ENCODE assay signal across 10 cellular contexts in the genomic region with DNA sequence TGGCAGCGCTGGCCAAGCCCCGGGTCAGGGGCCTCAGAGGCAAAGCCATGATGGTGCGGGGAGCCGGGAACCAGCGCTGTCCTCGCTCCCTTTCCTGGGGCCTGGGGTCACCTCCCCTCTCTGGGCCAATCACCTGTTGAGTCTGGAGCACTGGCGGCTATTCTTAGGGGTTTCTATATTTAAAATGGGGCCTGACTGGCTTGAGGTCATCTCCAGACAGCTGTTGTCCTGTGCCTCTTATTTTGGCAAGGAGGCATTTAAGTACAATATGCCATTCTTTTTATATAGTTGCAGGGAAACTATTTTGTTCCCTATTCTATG. TPM values are rescaled to one million over a fixed set of nuclear protein-coding genes. Genes with fewer than 3 reads are reported as not detected.
A peak's percentile ranks its signal among the peaks of the same experiment; 100 is the strongest.
DNase-seq lines count a peak whose midpoint lies in the region; ATAC-seq and TF ChIP-seq lines count a peak whose summit lies in the region.
"Had no signal": no experiment of that assay in that cellular context is flagged by ENCODE, and none has a peak within 500 bp of the region (broad histone marks: within the 10 kb centered on the region; RNA-seq: fewer than 3 reads in every experiment).

A gene (minus strand): TSS at position 84 of the 321 bp plus-strand sequence. CDS start 35 bp downstream, at position 49.

- peak within 1 kb of the TSS in 2 of 3 donors; percentile 31 to 49 for H3K27ac ChIP-seq in right lobe of liver

- H3K27me3 ChIP-seq in right lobe of liver: no peaks in the 10 kb centered on the region

- H3K4me3 ChIP-seq in choroid plexus epithelial cell (ENCODE audit: low read depth, low read length): peak within 1 kb of the TSS; percentile 29
- peak within 1 kb of the TSS; percentile 34 to 68 (median 50) for H3K4me3 ChIP-seq in right lobe of liver

- peak within 1 kb of the TSS in 2 of 3 donors; percentile 27 to 48 for H3K27ac Mint-ChIP-seq in IgD-negative memory B cell
- no peak within 1 kb of the TSS for H3K27ac Mint-ChIP-seq in stimulated activated effector memory CD8-positive, alpha-beta T cell treated with anti-CD3 and anti-CD28 coated beads, Interleukin-12 subunit alpha, Interleukin-12 subunit beta, amount 100 ng/mL, for 72 hours
- H3K27ac Mint-ChIP-seq: activated T-helper 2 cell treated with anti-CD3 and anti-CD28 coated beads, Interferon-gamma antibody, Interleukin-2, Interleukin-4, amounts not matched to agents 10 μg/mL and 5 μg/mL and 100 μg/mL, durations not matched to agents 14 hours and 24 hours and 36 hours had no signal

- DNase-seq in choroid plexus epithelial cell (ENCODE audit: low read depth) (no peak), right lobe of liver (no peak), CD1c-positive myeloid dendritic cell (ENCODE audit: extremely low spot score) (no peak)
- DNase-seq in stimulated activated effector memory CD8-positive, alpha-beta T cell treated with anti-CD3 and anti-CD28 coated beads, Interleukin-12 subunit alpha, Interleukin-12 subunit beta, amount 100 ng/mL, for 72 hours (ENCODE audit: low spot score in 2 of 2): no peak

- no peaks in the 10 kb centered on the region for H3K9me3 ChIP-seq in right lobe of liver

- intact Hi-C loops in right lobe of liver (cut with DNase I): no loop called here

- TF ChIP-seq CTCF in choroid plexus epithelial cell (conservative IDR thresholded peaks at IDR 0.05; ENCODE audit: low read depth, low read length): no peak
- no peak for TF ChIP-seq CTCF in right lobe of liver (IDR thresholded peaks at IDR 0.05)

- ATAC-seq in right lobe of liver (peak in 3 of 4 donors; percentile 30 to 61 (median 36)), HG03108 (IDR thresholded peaks at IDR 0.05; ENCODE audit: unreplicated experiment) (no peak), HG03460 (IDR thresholded peaks at IDR 0.05; ENCODE audit: unreplicated experiment) (no peak), GM21423 (IDR thresholded peaks at IDR 0.05; ENCODE audit: unreplicated experiment) (no peak)
- ATAC-seq in stimulated activated effector memory CD8-positive, alpha-beta T cell treated with anti-CD3 and anti-CD28 coated beads, Interleukin-12 subunit alpha, Interleukin-12 subunit beta, amount 100 ng/mL, for 72 hours: no peak

- H3K36me3 ChIP-seq in right lobe of liver: no peaks in the 10 kb centered on the region

- peaks cover 0 to 5% (median 4%) of the 10 kb centered on the region in 3 donors for H3K4me1 Mint-ChIP-seq in IgD-negative memory B cell
- H3K4me1 Mint-ChIP-seq in stimulated activated effector memory CD8-positive, alpha-beta T cell treated with anti-CD3 and anti-CD28 coated beads, Interleukin-12 subunit alpha, Interleukin-12 subunit beta, amount 100 ng/mL, for 72 hours: peaks cover 35% of the 10 kb centered on the region

- no peaks in the 10 kb centered on the region for H3K9me3 Mint-ChIP-seq in IgD-negative memory B cell
- no peaks in the 10 kb centered on the region for H3K9me3 Mint-ChIP-seq in stimulated activated effector memory CD8-positive, alpha-beta T cell treated with anti-CD3 and anti-CD28 coated beads, Interleukin-12 subunit alpha, Interleukin-12 subunit beta, amount 100 ng/mL, for 72 hours
- H3K9me3 Mint-ChIP-seq: activated T-helper 2 cell treated with anti-CD3 and anti-CD28 coated beads, Interferon-gamma antibody, Interleukin-2, Interleukin-4, amounts not matched to agents 10 μg/mL and 5 μg/mL and 100 μg/mL, durations not matched to agents 14 hours and 24 hours and 36 hours had no signal

- WGBS in right lobe of liver (ENCODE audit: insufficient coverage, low coverage, low lambda C conversion rate, missing lambda C conversion rate): 69% methylated on average over 6 of the region's 7 CpGs

- peak within 1 kb of the TSS in 2 of 4 donors; percentile 41 to 45 for H3K4me3 Mint-ChIP-seq in IgD-negative memory B cell
- peak within 1 kb of the TSS; percentile 25 for H3K4me3 Mint-ChIP-seq in stimulated activated effector memory CD8-positive, alpha-beta T cell treated with anti-CD3 and anti-CD28 coated beads, Interleukin-12 subunit alpha, Interleukin-12 subunit beta, amount 100 ng/mL, for 72 hours

- no peak for TF ChIP-seq POLR2A in right lobe of liver (IDR thresholded peaks at IDR 0.05)

- H3K36me3 Mint-ChIP-seq in IgD-negative memory B cell: no peaks in the 10 kb centered on the region
- no peaks in the 10 kb centered on the region for H3K36me3 Mint-ChIP-seq in stimulated activated effector memory CD8-positive, alpha-beta T cell treated with anti-CD3 and anti-CD28 coated beads, Interleukin-12 subunit alpha, Interleukin-12 subunit beta, amount 100 ng/mL, for 72 hours

- H3K27me3 Mint-ChIP-seq in IgD-negative memory B cell: peaks cover 13% of the 10 kb centered on the region

- H3K4me1 ChIP-seq in right lobe of liver: peaks cover 0 to 4% (median 2%) of the 10 kb centered on the region in 4 donors

RNA-seq across cellular contexts. Expression of the gene that starts here (rescaled TPM):
- not detected for polyA plus RNA-seq in IgD-negative memory B cell
- total RNA-seq in right lobe of liver: 1 to 10 TPM in 4 of 6 experiments, not detected in 2; 4.1 to 6.0 (median 4.6) TPM
- total RNA-seq: activated T-helper 2 cell treated with anti-CD3 and anti-CD28 coated beads, Interferon-gamma antibody, Interleukin-2, Interleukin-4, amounts not matched to agents 10 μg/mL and 5 μg/mL and 100 μg/mL, durations not matched to agents 14 hours and 24 hours and 36 hours; fibroblast of lung had no signal
- polyA plus RNA-seq: fibroblast of lung had no signal

Comparison
In these comparisons a context has a peak if more than half of its experiments do, and no peak if none do; other contexts are left out.
1. ATAC-seq: peak in right lobe of liver (3 of 4); none in stimulated activated effector memory CD8-positive, alpha-beta T cell treated with anti-CD3 and anti-CD28 coated beads, Interleukin-12 subunit alpha, Interleukin-12 subunit beta, amount 100 ng/mL, for 72 hours (single experiment), HG03108 (single experiment), HG03460 (single experiment) and GM21423 (single experiment).